In genomic region chr12:7107181-7108041, GRCh38 we compare ENCODE assay signal across 8 cellular contexts. TPM values are rescaled to one million over a fixed set of nuclear protein-coding genes. Genes with fewer than 3 reads are reported as not detected.
DNase-seq lines count a peak whose midpoint lies in the region; ATAC-seq lines count a peak whose summit lies in the region.

No MANE protein-coding gene starts in this region.

- H3K27me3 Mint-ChIP-seq in activated T-cell treated with anti-CD3 and anti-CD28 coated beads, Interleukin-2, amount 50 U/mL, for 24 hours, result no peaks in the 10 kb centered on the region
- no peaks in the 10 kb centered on the region for H3K27me3 Mint-ChIP-seq in activated T-helper 2 cell treated with anti-CD3 and anti-CD28 coated beads, Interferon-gamma antibody, Interleukin-2, Interleukin-4, amounts not matched to agents 10 μg/mL and 5 μg/mL and 100 μg/mL, durations not matched to agents 14 hours and 24 hours and 36 hours (ENCODE audit: low read depth)

- ATAC-seq in stimulated activated effector memory CD8-positive, alpha-beta T cell treated with anti-CD3 and anti-CD28 coated beads, Interleukin-12 subunit alpha, Interleukin-12 subunit beta, amount 100 ng/mL, for 72 hours, result no peak
- no peak for ATAC-seq in HG02759 (IDR thresholded peaks at IDR 0.05; ENCODE audit: unreplicated experiment)

- H3K9me3 Mint-ChIP-seq in activated T-cell treated with anti-CD3 and anti-CD28 coated beads, Interleukin-2, amount 50 U/mL, for 24 hours, result peaks cover 12% of the 10 kb centered on the region
- H3K9me3 Mint-ChIP-seq in activated T-helper 2 cell treated with anti-CD3 and anti-CD28 coated beads, Interferon-gamma antibody, Interleukin-2, Interleukin-4, amounts not matched to agents 10 μg/mL and 5 μg/mL and 100 μg/mL, durations not matched to agents 14 hours and 24 hours and 36 hours, result peaks cover 14% of the 10 kb centered on the region
- peaks cover 8% of the 10 kb centered on the region for H3K9me3 Mint-ChIP-seq in stimulated activated effector memory CD8-positive, alpha-beta T cell treated with anti-CD3 and anti-CD28 coated beads, Interleukin-12 subunit alpha, Interleukin-12 subunit beta, amount 100 ng/mL, for 72 hours

- intact Hi-C loops in activated T-helper 2 cell treated with anti-CD3 and anti-CD28 coated beads, Interferon-gamma antibody, Interleukin-2, Interleukin-4, amounts not matched to agents 10 μg/mL and 5 μg/mL and 100 μg/mL, durations not matched to agents 14 hours and 24 hours and 36 hours (cut with micrococcal nuclease), result loop anchor here (2.0 to 5.0 kb wide), 2 partner anchors 137 to 165 kb away; partner anchors contain the start of genes C12orf57, EMG1, PHB2 and RNU7-1

- DNase-seq in activated T-cell treated with anti-CD3 and anti-CD28 coated beads, Interleukin-2, amount 50 U/mL, for 24 hours, result no peak
- no peak for DNase-seq in activated T-cell treated with anti-CD3 and anti-CD28 coated beads, Interleukin-2, amount 50 U/mL, for 48 hours
- no peak for DNase-seq in activated T-helper 2 cell treated with anti-CD3 and anti-CD28 coated beads, Interferon-gamma antibody, Interleukin-2, Interleukin-4, amounts not matched to agents 10 μg/mL and 5 μg/mL and 100 μg/mL, durations not matched to agents 14 hours and 24 hours and 36 hours (ENCODE audit: low spot score)
- no peak for DNase-seq in stimulated activated effector memory CD8-positive, alpha-beta T cell treated with anti-CD3 and anti-CD28 coated beads, Interleukin-12 subunit alpha, Interleukin-12 subunit beta, amount 100 ng/mL, for 72 hours (ENCODE audit: low spot score in 2 of 2)
- DNase-seq in stimulated activated CD4-positive, alpha-beta T cell treated with anti-CD3 and anti-CD28 coated beads, Interleukin-4, amount 100 ng/mL, for 24 hours, result no peak
- DNase-seq in midbrain (lab: John Stamatoyannopoulos, UW), result no peak

- H3K4me1 Mint-ChIP-seq in activated T-cell treated with anti-CD3 and anti-CD28 coated beads, Interleukin-2, amount 50 U/mL, for 24 hours (ENCODE audit: low read depth), result peaks cover 44% of the 10 kb centered on the region
- peaks cover 36% of the 10 kb centered on the region for H3K4me1 Mint-ChIP-seq in activated T-helper 2 cell treated with anti-CD3 and anti-CD28 coated beads, Interferon-gamma antibody, Interleukin-2, Interleukin-4, amounts not matched to agents 10 μg/mL and 5 μg/mL and 100 μg/mL, durations not matched to agents 14 hours and 24 hours and 36 hours (ENCODE audit: low read depth)
- peaks cover 58% of the 10 kb centered on the region for H3K4me1 Mint-ChIP-seq in stimulated activated effector memory CD8-positive, alpha-beta T cell treated with anti-CD3 and anti-CD28 coated beads, Interleukin-12 subunit alpha, Interleukin-12 subunit beta, amount 100 ng/mL, for 72 hours

- H3K27ac Mint-ChIP-seq in activated T-cell treated with anti-CD3 and anti-CD28 coated beads, Interleukin-2, amount 50 U/mL, for 24 hours, result peak overlapping the region; percentile 98
- peak overlapping the region; percentile 89 for H3K27ac Mint-ChIP-seq in activated T-helper 2 cell treated with anti-CD3 and anti-CD28 coated beads, Interferon-gamma antibody, Interleukin-2, Interleukin-4, amounts not matched to agents 10 μg/mL and 5 μg/mL and 100 μg/mL, durations not matched to agents 14 hours and 24 hours and 36 hours
- peak overlapping the region; percentile 97 for H3K27ac Mint-ChIP-seq in stimulated activated effector memory CD8-positive, alpha-beta T cell treated with anti-CD3 and anti-CD28 coated beads, Interleukin-12 subunit alpha, Interleukin-12 subunit beta, amount 100 ng/mL, for 72 hours

- H3K4me3 Mint-ChIP-seq in activated T-cell treated with anti-CD3 and anti-CD28 coated beads, Interleukin-2, amount 50 U/mL, for 24 hours, result peak overlapping the region; percentile 93
- peak overlapping the region; percentile 91 for H3K4me3 Mint-ChIP-seq in activated T-helper 2 cell treated with anti-CD3 and anti-CD28 coated beads, Interferon-gamma antibody, Interleukin-2, Interleukin-4, amounts not matched to agents 10 μg/mL and 5 μg/mL and 100 μg/mL, durations not matched to agents 14 hours and 24 hours and 36 hours (ENCODE audit: low read depth)
- H3K4me3 Mint-ChIP-seq in stimulated activated effector memory CD8-positive, alpha-beta T cell treated with anti-CD3 and anti-CD28 coated beads, Interleukin-12 subunit alpha, Interleukin-12 subunit beta, amount 100 ng/mL, for 72 hours, result peak overlapping the region; percentile 98

- peak overlapping the region; percentile 39 for H3K4me3 ChIP-seq in iPS-11a (ENCODE audit: low read depth, low read length)

- H3K36me3 Mint-ChIP-seq in activated T-cell treated with anti-CD3 and anti-CD28 coated beads, Interleukin-2, amount 50 U/mL, for 24 hours (ENCODE audit: low read depth), result peaks cover 54% of the 10 kb centered on the region
- H3K36me3 Mint-ChIP-seq in activated T-helper 2 cell treated with anti-CD3 and anti-CD28 coated beads, Interferon-gamma antibody, Interleukin-2, Interleukin-4, amounts not matched to agents 10 μg/mL and 5 μg/mL and 100 μg/mL, durations not matched to agents 14 hours and 24 hours and 36 hours (ENCODE audit: low read depth), result peaks cover 50% of the 10 kb centered on the region
- peaks cover 28% of the 10 kb centered on the region for H3K36me3 Mint-ChIP-seq in stimulated activated effector memory CD8-positive, alpha-beta T cell treated with anti-CD3 and anti-CD28 coated beads, Interleukin-12 subunit alpha, Interleukin-12 subunit beta, amount 100 ng/mL, for 72 hours

RNA-seq across cellular contexts. Expression of gene C1RL, which starts 1.6 kb away (rescaled TPM):
- total RNA-seq in activated T-helper 2 cell treated with anti-CD3 and anti-CD28 coated beads, Interferon-gamma antibody, Interleukin-2, Interleukin-4, amounts not matched to agents 10 μg/mL and 5 μg/mL and 100 μg/mL, durations not matched to agents 14 hours and 24 hours and 36 hours, result 20.2 and 28.7 TPM in 2 replicates

RNA-seq across cellular contexts. Expression of gene C1R, which starts 15.2 kb away (rescaled TPM):
- 1.5 and 2.5 TPM in 2 replicates for total RNA-seq in activated T-helper 2 cell treated with anti-CD3 and anti-CD28 coated beads, Interferon-gamma antibody, Interleukin-2, Interleukin-4, amounts not matched to agents 10 μg/mL and 5 μg/mL and 100 μg/mL, durations not matched to agents 14 hours and 24 hours and 36 hours

RNA-seq across cellular contexts. Expression of gene RBP5, which starts 21.3 kb away (rescaled TPM):
- 1.2 TPM in 1 of 2 replicates, not detected in the other for total RNA-seq in activated T-helper 2 cell treated with anti-CD3 and anti-CD28 coated beads, Interferon-gamma antibody, Interleukin-2, Interleukin-4, amounts not matched to agents 10 μg/mL and 5 μg/mL and 100 μg/mL, durations not matched to agents 14 hours and 24 hours and 36 hours

RNA-seq across cellular contexts. Expression of gene CLSTN3, which starts 22.8 kb away (rescaled TPM):
- total RNA-seq in activated T-helper 2 cell treated with anti-CD3 and anti-CD28 coated beads, Interferon-gamma antibody, Interleukin-2, Interleukin-4, amounts not matched to agents 10 μg/mL and 5 μg/mL and 100 μg/mL, durations not matched to agents 14 hours and 24 hours and 36 hours, result 57.8 and 60.7 TPM in 2 replicates

RNA-seq across cellular contexts. Expression of gene C1S, which starts 46.9 kb away (rescaled TPM):
- total RNA-seq in activated T-helper 2 cell treated with anti-CD3 and anti-CD28 coated beads, Interferon-gamma antibody, Interleukin-2, Interleukin-4, amounts not matched to agents 10 μg/mL and 5 μg/mL and 100 μg/mL, durations not matched to agents 14 hours and 24 hours and 36 hours, result 2.5 and 2.6 TPM in 2 replicates
